Comparison of ENCODE assay signal across 25 cellular contexts in genomic region chr6:21149460-21149859, GRCh38.
A peak's percentile ranks its signal among the peaks of the same experiment; 100 is the strongest.
DNase-seq lines count a peak whose midpoint lies in the region; FAIRE-seq and TF ChIP-seq lines count a peak whose summit lies in the region.
"Had no signal": no experiment of that assay in that cellular context is flagged by ENCODE, and none has a peak within 500 bp of the region (broad histone marks: within the 10 kb centered on the region; RNA-seq: fewer than 3 reads in every experiment).

No MANE protein-coding gene starts in this region.

- H3K27me3 Mint-ChIP-seq in HFFc6 (ENCODE audit: insufficient read depth) (no peaks in the 10 kb centered on the region; the same call in 1 of the 2 replicates), astrocyte (ENCODE audit: low read depth, unreplicated experiment) (no peaks in the 10 kb centered on the region)
- H3K27me3 Mint-ChIP-seq: CD4-positive, alpha-beta T cell had no signal

- H3K36me3 Mint-ChIP-seq in HFFc6 (ENCODE audit: low read depth), result no peaks in the 10 kb centered on the region
- no peaks in the 10 kb centered on the region for H3K36me3 Mint-ChIP-seq in astrocyte (ENCODE audit: low read depth, unreplicated experiment)

- no peaks in the 10 kb centered on the region for H3K9me3 ChIP-seq in astrocyte (ENCODE audit: insufficient read depth, low read depth, low read length)
- H3K9me3 ChIP-seq in esophagus muscularis mucosa, result no peaks in the 10 kb centered on the region
- H3K9me3 ChIP-seq: sigmoid colon had no signal

- no peaks in the 10 kb centered on the region for H3K4me1 ChIP-seq in astrocyte (ENCODE audit: insufficient read depth, low read length)
- H3K4me1 ChIP-seq in esophagus muscularis mucosa, result no peaks in the 10 kb centered on the region
- H3K4me1 ChIP-seq: parathyroid adenoma had no signal

- no peak overlapping the region for H3K4me3 ChIP-seq in astrocyte (ENCODE audit: insufficient read depth, low read depth, low read length)
- H3K4me3 ChIP-seq in coronary artery, result no peak overlapping the region
- H3K4me3 ChIP-seq in esophagus muscularis mucosa, result no peak overlapping the region
- H3K4me3 ChIP-seq: GM12878, sigmoid colon, SK-N-MC had no signal

- H3K36me3 ChIP-seq in astrocyte (ENCODE audit: insufficient read depth, low read length) (no peaks in the 10 kb centered on the region), esophagus muscularis mucosa (no peaks in the 10 kb centered on the region)
- H3K36me3 ChIP-seq: sigmoid colon, WERI-Rb-1 had no signal

- H3K4me3 Mint-ChIP-seq in HFFc6, result no peak overlapping the region
- no peak overlapping the region for H3K4me3 Mint-ChIP-seq in astrocyte (ENCODE audit: unreplicated experiment)
- H3K4me3 Mint-ChIP-seq: CD4-positive, alpha-beta T cell; immature natural killer cell had no signal

- TF ChIP-seq POLR2A in esophagus muscularis mucosa (IDR thresholded peaks at IDR 0.05; ENCODE audit: low read depth), result no peak

- peak; percentile 47 for DNase-seq in AG20443 (ENCODE audit: low spot score)
- peak; percentile 89 for DNase-seq in HFFc6
- peak; percentile 89 for DNase-seq in astrocyte (ENCODE audit: low read depth)
- DNase-seq in kidney tubule cell (ENCODE audit: low spot score), result peak; percentile 20
- no peak for DNase-seq in activated naive CD4-positive, alpha-beta T cell treated with Interleukin-2 at 50 U/mL for 16 hours
- no peak for DNase-seq in hippocampal formation (lab: John Stamatoyannopoulos, UW)
- no peak for DNase-seq in coronary artery (ENCODE audit: low spot score)
- DNase-seq in esophagus muscularis mucosa (ENCODE audit: extremely low spot score), result no peak
- DNase-seq: activated CD4-positive, alpha-beta T cell treated with anti-CD3 and anti-CD28 coated beads, Interleukin-2, amount 50 U/mL, for 4 hours; activated effector memory CD4-positive, alpha-beta T cell treated with Interleukin-2 at 50 U/mL for 16 hours; CD4-positive, alpha-beta T cell; DMS 273 treated with DMSO at 0.1 percent for 48 hours; GF-D8; immature natural killer cell; Kasumi-1; left ventricle myocardium superior; NCI-H1048; NCI-H187 treated with DMSO at 0.1 percent for 48 hours; NCI-H345; sigmoid colon; substantia nigra; WERI-Rb-1 had no signal

- 88% methylated on average over 6 of the region's 6 CpGs for WGBS in esophagus muscularis mucosa

- peaks cover 17% of the 10 kb centered on the region for H3K4me1 Mint-ChIP-seq in HFFc6 (ENCODE audit: low read depth)
- peaks cover 2% of the 10 kb centered on the region for H3K4me1 Mint-ChIP-seq in astrocyte (ENCODE audit: low read depth, unreplicated experiment)
- H3K4me1 Mint-ChIP-seq: immature natural killer cell had no signal

- H4K20me1 ChIP-seq in astrocyte (ENCODE audit: insufficient read depth, low read length), result no peaks in the 10 kb centered on the region

- TF ChIP-seq CTCF in HFFc6 (IDR thresholded peaks at IDR 0.05), result no peak
- TF ChIP-seq CTCF in astrocyte (IDR thresholded peaks at IDR 0.05; ENCODE audit: insufficient read depth, low read depth, low read length), result no peak
- no peak for TF ChIP-seq CTCF in coronary artery (IDR thresholded peaks at IDR 0.05)
- no peak for TF ChIP-seq CTCF in esophagus muscularis mucosa (IDR thresholded peaks at IDR 0.05)

- H3K9ac ChIP-seq in astrocyte (ENCODE audit: low read length), result no peak overlapping the region
- H3K9ac ChIP-seq: parathyroid adenoma had no signal

- H3K9me3 Mint-ChIP-seq in HFFc6, result no peaks in the 10 kb centered on the region
- H3K9me3 Mint-ChIP-seq in astrocyte (ENCODE audit: unreplicated experiment), result no peaks in the 10 kb centered on the region
- H3K9me3 Mint-ChIP-seq: CD4-positive, alpha-beta T cell; immature natural killer cell had no signal

- no peak for FAIRE-seq in astrocyte (lab: Jason Lieb, UNC)
- FAIRE-seq: GM12878 had no signal

- no peak overlapping the region for H2AFZ ChIP-seq in astrocyte (ENCODE audit: low read depth, low read length)
- H2AFZ ChIP-seq: parathyroid adenoma had no signal

- no peaks in the 10 kb centered on the region for H3K79me2 ChIP-seq in astrocyte (ENCODE audit: insufficient read depth, low read length)
- H3K79me2 ChIP-seq: parathyroid adenoma had no signal

- intact Hi-C loops in esophagus muscularis mucosa (cut with DNase I), result no loop called here

- H3K4me2 ChIP-seq in astrocyte (ENCODE audit: low read length), result no peak overlapping the region

- TF ChIP-seq EP300 in esophagus muscularis mucosa (IDR thresholded peaks at IDR 0.05), result no peak

- H3K27ac ChIP-seq in astrocyte (ENCODE audit: low read depth, low read length) (no peak overlapping the region), coronary artery (no peak overlapping the region), esophagus muscularis mucosa (replicated peaks in 1 of 4) (no peak overlapping the region)
- H3K27ac ChIP-seq: parathyroid adenoma, sigmoid colon, SK-N-MC, WERI-Rb-1 had no signal

- H3K27ac Mint-ChIP-seq in HFFc6 (peak overlapping the region; percentile 54), astrocyte (ENCODE audit: unreplicated experiment) (no peak overlapping the region)
- H3K27ac Mint-ChIP-seq: CD4-positive, alpha-beta T cell; immature natural killer cell had no signal

- H3K27me3 ChIP-seq in astrocyte (ENCODE audit: insufficient read depth, low read length), result no peaks in the 10 kb centered on the region
- no peaks in the 10 kb centered on the region for H3K27me3 ChIP-seq in esophagus muscularis mucosa
- H3K27me3 ChIP-seq: sigmoid colon had no signal

Comparison
In these comparisons a context has a peak if more than half of its experiments do, and no peak if none do; other contexts are left out.
1. DNase-seq: peak in AG20443 (single experiment), HFFc6 (single experiment), astrocyte (single experiment) and kidney tubule cell (single experiment); none in activated naive CD4-positive, alpha-beta T cell treated with Interleukin-2 at 50 U/mL for 16 hours (single experiment), hippocampal formation (0 of 2), coronary artery (single experiment) and esophagus muscularis mucosa (single experiment).